19 cellular contexts compared by ENCODE assay signal in genomic region chr1:201119826-201120225, GRCh38. TPM values are rescaled to one million over a fixed set of nuclear protein-coding genes. Genes with fewer than 3 reads are reported as not detected.
DNase-seq lines count a peak whose midpoint lies in the region; ATAC-seq and TF ChIP-seq lines count a peak whose summit lies in the region.
"Had no signal": no experiment of that assay in that cellular context is flagged by ENCODE, and none has a peak within 500 bp of the region (broad histone marks: within the 10 kb centered on the region; RNA-seq: fewer than 3 reads in every experiment).

No MANE protein-coding gene starts in this region.

- no peak for TF ChIP-seq CTCF in smooth muscle cell (IDR thresholded peaks at IDR 0.05; ENCODE audit: borderline replicate concordance, insufficient read depth, poor library complexity, severe bottlenecking)

- ATAC-seq in left colon (peak; percentile 55), GM18909 (IDR thresholded peaks at IDR 0.05; ENCODE audit: poor library complexity, unreplicated experiment) (no peak)
- ATAC-seq: body of pancreas had no signal

- WGBS in smooth muscle cell (ENCODE audit: low lambda C conversion rate) = 64% methylated on average over 5 of the region's 5 CpGs

- no peaks in the 10 kb centered on the region for H3K4me1 ChIP-seq in smooth muscle cell (ENCODE audit: low read depth)
- H3K4me1 ChIP-seq: uterus had no signal

- H3K4me3 ChIP-seq in smooth muscle cell = no peak overlapping the region
- H3K4me3 ChIP-seq: body of pancreas, uterus had no signal

- H4K20me1 ChIP-seq in smooth muscle cell (ENCODE audit: low read depth) = no peaks in the 10 kb centered on the region

- in situ Hi-C loops in KBM-7 (cut with MboI; ENCODE audit: low pct_unique_long_range_greater_than_20kb, low sequenced_read_pairs) = no loop called here

- H3K27me3 ChIP-seq in smooth muscle cell (ENCODE audit: low read depth) = peaks cover 9% of the 10 kb centered on the region
- H3K27me3 ChIP-seq: body of pancreas, uterus had no signal

- no peak overlapping the region for H3K4me2 ChIP-seq in smooth muscle cell

- no peaks in the 10 kb centered on the region for H3K36me3 ChIP-seq in smooth muscle cell (ENCODE audit: low read depth)
- H3K36me3 ChIP-seq: neutrophil, uterus had no signal

- no peak overlapping the region for H3K27ac ChIP-seq in smooth muscle cell (ENCODE audit: low read depth)
- H3K27ac ChIP-seq: body of pancreas, neutrophil, uterus had no signal

- H3K9ac ChIP-seq in smooth muscle cell (ENCODE audit: low read depth) = no peak overlapping the region

- DNase-seq in NCI-H510A treated with DMSO at 0.1 percent for 48 hours (lab: John Stamatoyannopoulos, UW) = peak; percentile 38
- no peak for DNase-seq in NCI-H510A (lab: John Stamatoyannopoulos, UW)
- peak; percentile 12 for DNase-seq in KBM-7
- DNase-seq in UCSD-AML1 (lab: John Stamatoyannopoulos, UW; ENCODE audit: unreplicated experiment) = peak; percentile 24
- no peak for DNase-seq in left colon
- no peak for DNase-seq in NCI-H2227 (lab: John Stamatoyannopoulos, UW; ENCODE audit: unreplicated experiment)
- no peak for DNase-seq in smooth muscle cell (lab: John Stamatoyannopoulos, UW; ENCODE audit: unreplicated experiment)
- DNase-seq: NCI-H1092, NCI-H2107, uterus had no signal

- no peak overlapping the region for H2AFZ ChIP-seq in smooth muscle cell (ENCODE audit: low read depth)

- no peaks in the 10 kb centered on the region for H3K79me2 ChIP-seq in smooth muscle cell (ENCODE audit: low read depth)

- no peaks in the 10 kb centered on the region for H3F3A ChIP-seq in smooth muscle cell (ENCODE audit: low read depth)

- H3K9me3 ChIP-seq in smooth muscle cell (replicated peaks; ENCODE audit: low read depth) = no peaks in the 10 kb centered on the region
- H3K9me3 ChIP-seq: body of pancreas, neutrophil, uterus had no signal

- intact Hi-C loops in left colon (cut with DNase I, micrococcal nuclease) = loop anchor here in 1 of 2 donors (10.0 kb wide), 1 partner anchor 145 kb away; no protein-coding TSS in a partner anchor

RNA-seq across cellular contexts. Expression of gene ASCL5, which starts 7.2 kb away (rescaled TPM):
- total RNA-seq in left colon = not detected
- not detected in 2 replicates for total RNA-seq in smooth muscle cell
- polyA plus RNA-seq in smooth muscle cell = 0.12 TPM in 1 of 2 replicates, not detected in the other
- total RNA-seq: dermis blood vessel endothelial cell, glomerular endothelial cell, lower leg skin, renal cortical epithelial cell, uterus had no signal
- polyA plus RNA-seq: IgD-negative memory B cell had no signal

RNA-seq across cellular contexts. Expression of gene CACNA1S, which starts 7.6 kb away (rescaled TPM):
- total RNA-seq in left colon (not detected), smooth muscle cell (not detected in 2 replicates)
- polyA plus RNA-seq in smooth muscle cell = not detected in 2 replicates
- total RNA-seq: activated T-cell treated with anti-CD3 and anti-CD28 coated beads, Interleukin-2, amount 50 U/mL, for 72 hours; dermis blood vessel endothelial cell; glomerular endothelial cell; renal cortical epithelial cell had no signal
- polyA plus RNA-seq: IgD-negative memory B cell had no signal

RNA-seq across cellular contexts. Expression of gene TMEM9, which starts 34.4 kb away (rescaled TPM):
- total RNA-seq in left colon (10 to 100 TPM; 23.4 to 29.3 TPM), smooth muscle cell (153 and 156 TPM in 2 replicates)
- polyA plus RNA-seq in smooth muscle cell = 187 and 211 TPM in 2 replicates

Comparison
In these comparisons a context has a peak if more than half of its experiments do, and no peak if none do; other contexts are left out.
1. DNase-seq: peak in NCI-H510A treated with DMSO at 0.1 percent for 48 hours (single experiment), KBM-7 (single experiment) and UCSD-AML1 (single experiment); none in NCI-H510A (single experiment), left colon (0 of 2), NCI-H2227 (single experiment) and smooth muscle cell (single experiment).